In genomic region chr20:56631990-56632327, GRCh38 we compare ENCODE assay signal across 17 cellular contexts. TPM values are rescaled to one million over a fixed set of nuclear protein-coding genes. Genes with fewer than 3 reads are reported as not detected.
DNase-seq lines count a peak whose midpoint lies in the region; FAIRE-seq and TF ChIP-seq lines count a peak whose summit lies in the region.
"Had no signal": no experiment of that assay in that cellular context is flagged by ENCODE, and none has a peak within 500 bp of the region (broad histone marks: within the 10 kb centered on the region; RNA-seq: fewer than 3 reads in every experiment).

No MANE protein-coding gene starts in this region.

- no peak for TF ChIP-seq EP300 in H1 (IDR thresholded peaks at IDR 0.05; ENCODE audit: borderline replicate concordance in 1 of 2, low read depth in 2 of 2, low read length in 2 of 2)

- H2BK120ac ChIP-seq in H1 (replicated peaks; ENCODE audit: low read depth, low read length) (no peak overlapping the region), mesendoderm (ENCODE audit: low read depth, low read length) (no peak overlapping the region)

- H3K79me2 ChIP-seq in H1 (ENCODE audit: control insufficient read depth in 1 of 2, insufficient read depth in 2 of 2, low read length in 2 of 2), result peaks cover 0 to 2% of the 10 kb centered on the region in 2 experiments; a peak in 1 of 4 replicates
- peaks cover 6% of the 10 kb centered on the region for H3K79me2 ChIP-seq in mesendoderm (ENCODE audit: control insufficient read depth, insufficient read depth, low read length)

- no peak for FAIRE-seq in H1 (lab: Jason Lieb, UNC)
- FAIRE-seq: GM12878 had no signal

- peaks cover 59% of the 10 kb centered on the region for H3K27me3 Mint-ChIP-seq in activated T-helper 1 cell treated with anti-CD3 and anti-CD28 coated beads, Interleukin-12 subunit alpha, Interleukin-12 subunit beta, Interleukin-2, Interleukin-4 antibody, amounts not matched to agents 30 ng/mL and 10 ng/mL and 1 ng/mL, durations not matched to agents 14 hours and 24 hours and 36 hours (ENCODE audit: insufficient read depth)

- POLR2A ChIA-PET in H1 (lab: Charles Lee; ENCODE audit: partially characterized antibody), result interaction anchor here (0.7 kb wide), 1 partner anchor 144 kb away, joined by 3 read pairs; no protein-coding TSS in a partner anchor

- peaks cover 15 to 27% of the 10 kb centered on the region in 2 experiments for H4K20me1 ChIP-seq in H1 (replicated peaks in 1 of 2; ENCODE audit: control insufficient read depth in 1 of 2, insufficient read depth in 2 of 2, low read length in 2 of 2)

- H2BK12ac ChIP-seq in H1 (ENCODE audit: low read depth, low read length), result no peak overlapping the region

- intact Hi-C loops in activated T-helper 1 cell treated with anti-CD3 and anti-CD28 coated beads, Interleukin-12 subunit alpha, Interleukin-12 subunit beta, Interleukin-2, Interleukin-4 antibody, amounts not matched to agents 30 ng/mL and 10 ng/mL and 1 ng/mL, durations not matched to agents 14 hours and 24 hours and 36 hours (cut with micrococcal nuclease), result no loop called here

- H3K9ac ChIP-seq in HUES48 (ENCODE audit: low read depth, low read length) (no peak overlapping the region), H1 (replicated peaks in 1 of 4; ENCODE audit: extremely low read depth in 1 of 4, low read depth in 3 of 4, low read length in 3 of 4) (0 out of 7 replicates have a peak overlapping the region, but pooled peaks of 1 of the 4 experiments have one; percentile 5), mesendoderm (ENCODE audit: low read length) (no peak overlapping the region)

- peaks cover 64% of the 10 kb centered on the region for H3K4me1 ChIP-seq in HUES48 (ENCODE audit: control insufficient read depth, insufficient read depth, low read length)
- H3K4me1 ChIP-seq in H1 (replicated peaks in 1 of 4; ENCODE audit: control insufficient read depth in 3 of 4, insufficient read depth in 4 of 4, low read length in 3 of 4), result peaks cover 13 to 24% (median 18%) of the 10 kb centered on the region in 4 experiments
- peaks cover 2% of the 10 kb centered on the region for H3K4me1 ChIP-seq in mesendoderm (ENCODE audit: control insufficient read depth, low read depth, low read length)

- H4K5ac ChIP-seq in H1 (ENCODE audit: insufficient read length, low read depth, low read length) (no peak overlapping the region), mesendoderm (ENCODE audit: low read length) (no peak overlapping the region)

- TF ChIP-seq CTCF in H1 (IDR thresholded peaks at IDR 0.05; ENCODE audit: control extremely low read depth in 1 of 3, insufficient read depth in 1 of 3, low read depth in 1 of 3, low read length in 3 of 3), result no peak

- H3K18ac ChIP-seq in H1 (ENCODE audit: extremely low read depth, low read length) (no peak overlapping the region; the same call in 1 of the 2 replicates), mesendoderm (ENCODE audit: low read length) (no peak overlapping the region)

- H3K27ac ChIP-seq in HUES48 (ENCODE audit: low read depth, low read length) (no peak overlapping the region), H1 (ENCODE audit: low read depth, low read length) (no peak overlapping the region), mesendoderm (ENCODE audit: low read depth, low read length) (no peak overlapping the region)
- H3K27ac ChIP-seq: tibial nerve had no signal

- 37% methylated on average over 5 of the region's 5 CpGs; no CpG with 5 or more reads in 1 of the 2 experiments for WGBS in H1 (ENCODE audit: extremely low coverage in 1 of 2, insufficient coverage in 1 of 2, insufficient read length in 1 of 2, insufficient replicate concordance in 2 of 2, low coverage in 1 of 2, low lambda C conversion rate in 2 of 2, missing lambda C conversion rate in 1 of 2), 2 experiments
- no CpG with 5 or more reads among the region's 5 CpGs for WGBS in mesendoderm (ENCODE audit: extremely low coverage, insufficient coverage, low lambda C conversion rate)

- TF ChIP-seq RAD21 in H1 (IDR thresholded peaks at IDR 0.05 in 1 of 2, conservative IDR thresholded peaks at IDR 0.05 in 1 of 2; ENCODE audit: low read depth in 2 of 2, low read length in 2 of 2), result no peak

- no peak overlapping the region for H3K4ac ChIP-seq in H1 (replicated peaks; ENCODE audit: insufficient read length, low read depth, low read length)
- no peak overlapping the region for H3K4ac ChIP-seq in mesendoderm (ENCODE audit: low read depth, low read length)

- H3K4me3 Mint-ChIP-seq in activated T-helper 1 cell treated with anti-CD3 and anti-CD28 coated beads, Interleukin-12 subunit alpha, Interleukin-12 subunit beta, Interleukin-2, Interleukin-4 antibody, amounts not matched to agents 30 ng/mL and 10 ng/mL and 1 ng/mL, durations not matched to agents 14 hours and 24 hours and 36 hours, result no peak overlapping the region
- H3K4me3 Mint-ChIP-seq: activated naive CD8-positive, alpha-beta T cell treated with anti-CD3 and anti-CD28 coated beads, Interleukin-2, amount 10 ng/mL, durations not matched to agents 7 days and 5 days had no signal

- H3K27me3 ChIP-seq in HUES48 (ENCODE audit: control insufficient read depth, insufficient read depth, low read length), result peaks cover 39% of the 10 kb centered on the region
- H3K27me3 ChIP-seq in H1 (replicated peaks in 1 of 4; ENCODE audit: control insufficient read depth in 3 of 4, extremely low read depth in 1 of 4, insufficient read depth in 3 of 4, low read length in 3 of 4), result peaks cover 26 to 44% (median 35%) of the 10 kb centered on the region in 4 experiments
- H3K27me3 ChIP-seq in mesendoderm (ENCODE audit: insufficient read depth, low read length, poor library complexity), result peaks cover 18% of the 10 kb centered on the region

- H2BK5ac ChIP-seq in H1 (ENCODE audit: low read depth, low read length) (no peak overlapping the region), mesendoderm (ENCODE audit: low read length) (no peak overlapping the region)

- CTCF ChIA-PET in H1 (lab: Charles Lee; ENCODE audit: partially characterized antibody), result interaction anchor here (0.7 kb wide), 1 partner anchor 436 kb away, joined by 3 read pairs; no protein-coding TSS in a partner anchor

- H3K4me1 Mint-ChIP-seq in activated T-helper 1 cell treated with anti-CD3 and anti-CD28 coated beads, Interleukin-12 subunit alpha, Interleukin-12 subunit beta, Interleukin-2, Interleukin-4 antibody, amounts not matched to agents 30 ng/mL and 10 ng/mL and 1 ng/mL, durations not matched to agents 14 hours and 24 hours and 36 hours (ENCODE audit: low read depth), result no peaks in the 10 kb centered on the region

- peak; percentile 34 for DNase-seq in AG20443 (ENCODE audit: low spot score)
- no peak for DNase-seq in H1 (ENCODE audit: low read depth in 1 of 2, low spot score in 2 of 2)
- no peak for DNase-seq in mesendoderm
- no peak for DNase-seq in AG08396 (ENCODE audit: low spot score)
- DNase-seq in activated T-helper 1 cell treated with anti-CD3 and anti-CD28 coated beads, Interleukin-12 subunit alpha, Interleukin-12 subunit beta, Interleukin-2, Interleukin-4 antibody, amounts not matched to agents 30 ng/mL and 10 ng/mL and 1 ng/mL, durations not matched to agents 14 hours and 24 hours and 36 hours (ENCODE audit: low spot score), result no peak
- DNase-seq in cerebellar nuclear complex (lab: John Stamatoyannopoulos, UW), result no peak
- DNase-seq in NCI-H524 (lab: John Stamatoyannopoulos, UW), result no peak
- DNase-seq: activated naive CD8-positive, alpha-beta T cell treated with anti-CD3 and anti-CD28 coated beads, Interleukin-2, amount 10 ng/mL, durations not matched to agents 7 days and 5 days; C1 segment of cervical spinal cord; midbrain; NCI-H1092; NCI-H2171 treated with DMSO at 0.1 percent for 48 hours; stimulated activated CD8-positive, alpha-beta memory T cell treated with anti-CD3 and anti-CD28 coated beads, Interleukin-4, amount 100 ng/mL, for 48 hours had no signal

- no peak overlapping the region for H3K27ac Mint-ChIP-seq in activated T-helper 1 cell treated with anti-CD3 and anti-CD28 coated beads, Interleukin-12 subunit alpha, Interleukin-12 subunit beta, Interleukin-2, Interleukin-4 antibody, amounts not matched to agents 30 ng/mL and 10 ng/mL and 1 ng/mL, durations not matched to agents 14 hours and 24 hours and 36 hours
- H3K27ac Mint-ChIP-seq: activated naive CD8-positive, alpha-beta T cell treated with anti-CD3 and anti-CD28 coated beads, Interleukin-2, amount 10 ng/mL, durations not matched to agents 7 days and 5 days had no signal

- H3K4me2 ChIP-seq in H1 (ENCODE audit: insufficient read depth in 1 of 2, low read depth in 2 of 2, low read length in 2 of 2) (peak overlapping the region; percentile 77 to 95), mesendoderm (ENCODE audit: low read length) (peak overlapping the region; percentile 42)

- H3K79me1 ChIP-seq in H1 (ENCODE audit: low read depth, low read length), result peaks cover 3% of the 10 kb centered on the region; the same call in 1 of the 2 replicates
- H3K79me1 ChIP-seq in mesendoderm (ENCODE audit: low read length), result no peaks in the 10 kb centered on the region

- no peaks in the 10 kb centered on the region for H3K9me3 ChIP-seq in HUES48 (ENCODE audit: control insufficient read depth, insufficient read depth, low read length)
- no peaks in the 10 kb centered on the region for H3K9me3 ChIP-seq in H1 (ENCODE audit: insufficient read depth in 2 of 2, low read depth in 1 of 2, low read length in 1 of 2)
- H3K9me3 ChIP-seq: esophagus muscularis mucosa, tibial nerve had no signal

- H3K23ac ChIP-seq in H1 (ENCODE audit: insufficient read length) (no peak overlapping the region), mesendoderm (ENCODE audit: low read length) (no peak overlapping the region)

- H4K91ac ChIP-seq in H1 (replicated peaks; ENCODE audit: insufficient read length, low read length), result peak overlapping the region; percentile 46

- H2AFZ ChIP-seq in H1 (ENCODE audit: low read length), result no peak overlapping the region

- H3K36me3 ChIP-seq in HUES48 (ENCODE audit: control insufficient read depth, insufficient read depth, low read length) (peaks cover 30% of the 10 kb centered on the region), H1 (ENCODE audit: control insufficient read depth in 2 of 4, insufficient read depth in 4 of 4, low read length in 3 of 4) (peaks cover 0 to 46% (median 0%) of the 10 kb centered on the region in 4 experiments; a peak in 1 of 8 replicates), mesendoderm (ENCODE audit: control insufficient read depth, insufficient read depth, low read length) (no peaks in the 10 kb centered on the region)
- H3K36me3 ChIP-seq: esophagus muscularis mucosa, tibial nerve had no signal

- H2BK15ac ChIP-seq in H1 (ENCODE audit: low read length) (no peak overlapping the region), mesendoderm (replicated peaks; ENCODE audit: low read depth) (no peak overlapping the region)

- H3K23me2 ChIP-seq in H1 (ENCODE audit: low read depth, low read length), result peaks cover 25% of the 10 kb centered on the region

- peak overlapping the region; percentile 78 for H3K4me3 ChIP-seq in HUES48 (ENCODE audit: low read depth, low read length)
- peak overlapping the region; percentile 77 to 81 (median 79); a peak in 5 of 8 replicates for H3K4me3 ChIP-seq in H1 (ENCODE audit: extremely low read depth in 1 of 4, insufficient read depth in 2 of 4, low read depth in 3 of 4, low read length in 4 of 4)
- H3K4me3 ChIP-seq in mesendoderm (ENCODE audit: low read length), result no peak overlapping the region
- H3K4me3 ChIP-seq: GM12878, tibial nerve had no signal

- H3K56ac ChIP-seq in H1 (replicated peaks; ENCODE audit: insufficient read length, low read depth, low read length) (no peak overlapping the region), mesendoderm (ENCODE audit: low read length) (no peak overlapping the region)

- no peaks in the 10 kb centered on the region for H3K36me3 Mint-ChIP-seq in activated T-helper 1 cell treated with anti-CD3 and anti-CD28 coated beads, Interleukin-12 subunit alpha, Interleukin-12 subunit beta, Interleukin-2, Interleukin-4 antibody, amounts not matched to agents 30 ng/mL and 10 ng/mL and 1 ng/mL, durations not matched to agents 14 hours and 24 hours and 36 hours (ENCODE audit: low read depth)
- H3K36me3 Mint-ChIP-seq: activated naive CD8-positive, alpha-beta T cell treated with anti-CD3 and anti-CD28 coated beads, Interleukin-2, amount 10 ng/mL, durations not matched to agents 7 days and 5 days had no signal

- no peak for TF ChIP-seq POLR2A in H1 (IDR thresholded peaks at IDR 0.05; ENCODE audit: control extremely low read depth in 1 of 2, low read depth in 2 of 2, low read length in 2 of 2)

- H4K8ac ChIP-seq in H1 (ENCODE audit: extremely low read depth, insufficient read depth, low read length), result no peak overlapping the region
- H4K8ac ChIP-seq in mesendoderm (ENCODE audit: low read depth, low read length), result no peak overlapping the region

- no peak overlapping the region for H3K14ac ChIP-seq in H1 (ENCODE audit: insufficient read length)

- no peak overlapping the region for H2AK5ac ChIP-seq in H1 (ENCODE audit: low read depth, low read length)
- no peak overlapping the region for H2AK5ac ChIP-seq in mesendoderm (ENCODE audit: low read length)

- no peaks in the 10 kb centered on the region for H3K9me3 Mint-ChIP-seq in activated T-helper 1 cell treated with anti-CD3 and anti-CD28 coated beads, Interleukin-12 subunit alpha, Interleukin-12 subunit beta, Interleukin-2, Interleukin-4 antibody, amounts not matched to agents 30 ng/mL and 10 ng/mL and 1 ng/mL, durations not matched to agents 14 hours and 24 hours and 36 hours
- H3K9me3 Mint-ChIP-seq: activated naive CD8-positive, alpha-beta T cell treated with anti-CD3 and anti-CD28 coated beads, Interleukin-2, amount 10 ng/mL, durations not matched to agents 7 days and 5 days had no signal

- H2BK20ac ChIP-seq in H1 (ENCODE audit: low read length), result no peak overlapping the region

RNA-seq across cellular contexts. Expression of gene TFAP2C, which starts 2.9 kb away (rescaled TPM):
- 5.6 and 5.8 TPM in 2 replicates for total RNA-seq in H1 (2021; fragmentation: NEBNext Ultra II Directional; extraction: Animal tissue kit (Norgen Biotek cat#: 25700))
- 1.7 and 2.8 TPM in 2 replicates for polyA plus RNA-seq in H1 (2011; rRNA removed)
- polyA plus RNA-seq in H1 (2011; cell fraction: cytosol; rRNA removed), result 3.1 TPM
- 2.8 TPM for polyA plus RNA-seq in H1 (2011; cell fraction: nucleus; rRNA removed)
- polyA plus RNA-seq in H1 (2012, experiment 1 of 2), result 2.8 to 3.6 TPM (median 3.3 TPM) in 4 replicates
- polyA plus RNA-seq in H1 (2012, experiment 2 of 2), result 1.6 TPM
- polyA plus RNA-seq in H1 (2013, experiment 1 of 2), result 4.7 TPM
- 4.9 TPM for polyA plus RNA-seq in H1 (2013, experiment 2 of 2)
- 1.2 and 2.7 TPM in 2 replicates for polyA minus RNA-seq in H1 (2011; rRNA and poly(A)+ RNA removed)
- 4.0 TPM for polyA minus RNA-seq in H1 (2011; cell fraction: cytosol; rRNA and poly(A)+ RNA removed)
- 2.6 TPM for polyA minus RNA-seq in H1 (2011; cell fraction: nucleus; rRNA and poly(A)+ RNA removed)
- 6.7 TPM for polyA plus RNA-seq in mesendoderm (2013, experiment 1 of 2)
- polyA plus RNA-seq in mesendoderm (2013, experiment 2 of 2), result 7.2 TPM
- not detected in 2 replicates for total RNA-seq in activated T-helper 1 cell treated with anti-CD3 and anti-CD28 coated beads, Interleukin-12 subunit alpha, Interleukin-12 subunit beta, Interleukin-2, Interleukin-4 antibody, amounts not matched to agents 30 ng/mL and 10 ng/mL and 1 ng/mL, durations not matched to agents 14 hours and 24 hours and 36 hours
- total RNA-seq: activated naive CD8-positive, alpha-beta T cell treated with anti-CD3 and anti-CD28 coated beads, Interleukin-2, amount 10 ng/mL, durations not matched to agents 7 days and 5 days; GM12878 had no signal
